Comparison of ENCODE assay signal across 9 cellular contexts in the genomic region with DNA sequence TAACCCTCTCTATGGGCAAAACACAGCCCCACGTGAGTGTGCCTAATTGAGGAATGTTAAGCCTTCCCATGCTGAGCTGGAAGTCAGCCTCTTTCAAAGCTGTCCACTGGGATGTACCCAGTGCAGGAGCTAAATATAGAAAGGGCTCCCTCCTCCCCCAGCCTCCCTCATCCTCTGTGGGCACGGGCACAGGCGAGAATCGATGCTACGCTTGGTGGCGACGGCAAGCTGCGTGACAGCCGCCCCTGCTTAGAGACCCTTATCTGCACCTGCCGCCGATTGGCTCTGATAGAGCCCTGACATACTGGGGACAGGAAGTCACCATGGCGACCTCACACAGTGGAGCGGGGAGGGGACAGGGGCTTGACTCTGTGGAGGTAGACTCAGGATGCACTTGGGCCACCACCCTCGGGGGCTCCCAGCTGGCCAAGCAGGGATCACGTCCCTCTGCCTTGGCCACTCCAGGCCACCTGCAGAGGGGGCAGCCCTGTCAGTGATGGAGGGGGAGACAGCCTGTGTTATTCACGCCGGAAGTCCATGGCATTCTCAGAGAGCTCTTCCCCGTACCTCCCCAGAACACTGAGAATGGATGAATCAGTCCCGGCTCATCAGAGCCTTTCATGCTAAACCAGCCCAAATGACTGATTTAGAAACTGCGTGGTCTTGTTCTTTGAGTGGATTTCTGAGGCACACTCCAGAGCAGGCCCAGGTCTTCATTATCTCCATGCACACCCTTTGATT.
DNase-seq lines count a peak whose midpoint lies in the region; ATAC-seq and TF ChIP-seq lines count a peak whose summit lies in the region.
"Had no signal": no experiment of that assay in that cellular context is flagged by ENCODE, and none has a peak within 500 bp of the region (broad histone marks: within the 10 kb centered on the region; RNA-seq: fewer than 3 reads in every experiment).

No MANE protein-coding gene starts in this region.

- peak; percentile 89 for ATAC-seq in activated T-helper 17 cell treated with anti-CD3 and anti-CD28 coated beads, Interleukin-2, amount 50 U/mL, for 72 hours (replicated peaks)
- no peak for ATAC-seq in HG03565 (IDR thresholded peaks at IDR 0.05; ENCODE audit: unreplicated experiment)
- ATAC-seq in HG03025 (IDR thresholded peaks at IDR 0.05; ENCODE audit: low FRiP score, unreplicated experiment) = no peak
- ATAC-seq: Panc1 had no signal

- H3K14ac ChIP-seq in mesenchymal stem cell (ENCODE audit: low read length in 2 of 2) = no peak overlapping the region

- H3K79me1 ChIP-seq in mesenchymal stem cell (replicated peaks; ENCODE audit: low read length, poor library complexity, severe bottlenecking) = no peaks in the 10 kb centered on the region

- H3K36me3 ChIP-seq in BLaER1 = no peaks in the 10 kb centered on the region
- H3K36me3 ChIP-seq in MG63 = no peaks in the 10 kb centered on the region
- H3K36me3 ChIP-seq in mesenchymal stem cell (ENCODE audit: control insufficient read depth in 1 of 2, insufficient read depth in 2 of 2, low read depth in 1 of 2, low read length in 2 of 2) = no peaks in the 10 kb centered on the region

- peak overlapping the region; percentile 83 for H3K4me2 ChIP-seq in BLaER1
- no peak overlapping the region for H3K4me2 ChIP-seq in mesenchymal stem cell (ENCODE audit: low read length, poor library complexity, severe bottlenecking)

- H2BK12ac ChIP-seq in mesenchymal stem cell (ENCODE audit: low read length in 2 of 2) = no peak overlapping the region

- H4K8ac ChIP-seq in mesenchymal stem cell (ENCODE audit: low read length) = no peak overlapping the region

- H3K9me3 Mint-ChIP-seq in activated T-helper 17 cell treated with anti-CD3 and anti-CD28 coated beads, Interleukin-2, amount 50 U/mL, for 72 hours = no peaks in the 10 kb centered on the region
- peaks cover 0 to 2% (median 0%) of the 10 kb centered on the region in 7 donors for H3K9me3 Mint-ChIP-seq in CD14-positive monocyte

- H2BK5ac ChIP-seq in mesenchymal stem cell (ENCODE audit: low read depth, low read length, poor library complexity, severe bottlenecking) = no peak overlapping the region

- H4K20me1 ChIP-seq in BLaER1 = no peaks in the 10 kb centered on the region

- H3K4me1 ChIP-seq in BLaER1 = peaks cover 23% of the 10 kb centered on the region
- H3K4me1 ChIP-seq in mesenchymal stem cell (ENCODE audit: control insufficient read depth, insufficient read depth, low read depth, low read length) = peaks cover 2% of the 10 kb centered on the region

- H3K4ac ChIP-seq in mesenchymal stem cell (ENCODE audit: low read depth in 1 of 2, low read length in 2 of 2) = no peak overlapping the region

- H3K27me3 Mint-ChIP-seq in activated T-helper 17 cell treated with anti-CD3 and anti-CD28 coated beads, Interleukin-2, amount 50 U/mL, for 72 hours = peaks cover 28% of the 10 kb centered on the region
- H3K27me3 Mint-ChIP-seq in CD14-positive monocyte (ENCODE audit: low read depth in 3 of 3) = peaks cover 8 to 16% (median 15%) of the 10 kb centered on the region in 3 donors

- peak overlapping the region in 1 of 2 experiments; percentile 27 for H3K23ac ChIP-seq in mesenchymal stem cell (ENCODE audit: low read length in 2 of 2)

- no peak overlapping the region for H2AK5ac ChIP-seq in mesenchymal stem cell (ENCODE audit: low read length, severe bottlenecking)

- H3K27ac ChIP-seq in BLaER1 (peak overlapping the region; percentile 24; the same call in 1 of the 2 replicates), mesenchymal stem cell (ENCODE audit: low read length, poor library complexity, severe bottlenecking) (no peak overlapping the region)

- H3K4me3 Mint-ChIP-seq in activated T-helper 17 cell treated with anti-CD3 and anti-CD28 coated beads, Interleukin-2, amount 50 U/mL, for 72 hours = peak overlapping the region; percentile 52
- no peak overlapping the region for H3K4me3 Mint-ChIP-seq in CD14-positive monocyte

- no peak overlapping the region for H3K18ac ChIP-seq in mesenchymal stem cell (ENCODE audit: low read depth in 1 of 2, low read length in 2 of 2)

- no peak overlapping the region for H2BK15ac ChIP-seq in mesenchymal stem cell (ENCODE audit: low read depth, poor library complexity, severe bottlenecking)

- no peak overlapping the region for H4K91ac ChIP-seq in mesenchymal stem cell (ENCODE audit: low read length)

- WGBS in mesenchymal stem cell = 66% methylated on average over 16 of the region's 20 CpGs

- intact Hi-C loops in CD14-positive monocyte (cut with micrococcal nuclease) = no loop called here

- H3K4me1 Mint-ChIP-seq in activated T-helper 17 cell treated with anti-CD3 and anti-CD28 coated beads, Interleukin-2, amount 50 U/mL, for 72 hours = peaks cover 12% of the 10 kb centered on the region
- no peaks in the 10 kb centered on the region for H3K4me1 Mint-ChIP-seq in CD14-positive monocyte

- peak overlapping the region; percentile 76 for H3K27ac Mint-ChIP-seq in activated T-helper 17 cell treated with anti-CD3 and anti-CD28 coated beads, Interleukin-2, amount 50 U/mL, for 72 hours
- no peak overlapping the region for H3K27ac Mint-ChIP-seq in CD14-positive monocyte

- no peaks in the 10 kb centered on the region for H3K9me3 ChIP-seq in BLaER1
- no peaks in the 10 kb centered on the region for H3K9me3 ChIP-seq in MG63
- H3K9me3 ChIP-seq in mesenchymal stem cell (ENCODE audit: control insufficient read depth, low read length) = no peaks in the 10 kb centered on the region

- H2BK120ac ChIP-seq in mesenchymal stem cell (ENCODE audit: low read depth, low read length) = no peak overlapping the region

- H2AFZ ChIP-seq in mesenchymal stem cell (ENCODE audit: low read depth, low read length) = no peak overlapping the region

- no peaks in the 10 kb centered on the region for H3K27me3 ChIP-seq in BLaER1
- H3K27me3 ChIP-seq in MG63 = 0 out of 2 replicates have a peak, but pooled peaks cover 5% of the 10 kb centered on the region
- H3K27me3 ChIP-seq in mesenchymal stem cell (ENCODE audit: control insufficient read depth in 1 of 2, insufficient read depth in 1 of 2, low read length in 2 of 2) = peaks cover 22 to 39% of the 10 kb centered on the region in 2 experiments

- DNase-seq in MG63 (peak; percentile 7), mesenchymal stem cell (no peak), pons (ENCODE audit: low spot score) (no peak), CD14-positive monocyte (ENCODE audit: low spot score) (no peak)

- no peaks in the 10 kb centered on the region for H3K36me3 Mint-ChIP-seq in activated T-helper 17 cell treated with anti-CD3 and anti-CD28 coated beads, Interleukin-2, amount 50 U/mL, for 72 hours (ENCODE audit: low read depth)
- no peaks in the 10 kb centered on the region for H3K36me3 Mint-ChIP-seq in CD14-positive monocyte

- peak overlapping the region; percentile 48 for H3K4me3 ChIP-seq in BLaER1
- no peak overlapping the region for H3K4me3 ChIP-seq in MG63
- no peak overlapping the region for H3K4me3 ChIP-seq in mesenchymal stem cell (ENCODE audit: insufficient read depth in 1 of 2, low read depth in 1 of 2, low read length in 2 of 2)

- TF ChIP-seq CTCF in CD14-positive monocyte (IDR thresholded peaks at IDR 0.05) = no peak

- H3K9ac ChIP-seq in BLaER1 (no peak overlapping the region; the same call in 1 of the 2 replicates), mesenchymal stem cell (ENCODE audit: low read length) (peak overlapping the region; percentile 47)
